Comparison of ENCODE assay signal across 9 cellular contexts in genomic region chr11:95147364-95147905, GRCh38. TPM values are rescaled to one million over a fixed set of nuclear protein-coding genes. Genes with fewer than 3 reads are reported as not detected.
A peak's percentile ranks its signal among the peaks of the same experiment; 100 is the strongest.
DNase-seq lines count a peak whose midpoint lies in the region; ATAC-seq, FAIRE-seq and TF ChIP-seq lines count a peak whose summit lies in the region.
"Had no signal": no experiment of that assay in that cellular context is flagged by ENCODE, and none has a peak within 500 bp of the region (broad histone marks: within the 10 kb centered on the region; RNA-seq: fewer than 3 reads in every experiment).

No MANE protein-coding gene starts in this region.

- intact Hi-C loops in HepG2 (cut with micrococcal nuclease; ENCODE audit: unreplicated experiment) (loop anchor here (10.0 kb wide), 1 partner anchor 173 kb away; the partner anchor contains the start of genes CWC15 and KDM4D), natural killer cell (cut with micrococcal nuclease) (no loop called here)

- H3K27me3 ChIP-seq in HepG2 (ENCODE audit: control insufficient read depth in 1 of 2, insufficient read depth in 2 of 2, low read length in 2 of 2), result no peaks in the 10 kb centered on the region; a peak in 2 of 5 replicates

- H2AFZ ChIP-seq in HepG2 (ENCODE audit: low read length), result no peak overlapping the region

- POLR2A ChIA-PET in HepG2 (lab: Yijun Ruan, JAX), result interaction anchor here (2.9 kb wide), 1 partner anchor 80 kb away, joined by 14 read pairs; the partner anchor contains the start of gene SRSF8

- FAIRE-seq in HepG2 (lab: Jason Lieb, UNC), result no peak

- H3K27ac Mint-ChIP-seq in natural killer cell, result no peak overlapping the region

- BruUV-seq in HepG2 (replicated peaks; lab: Mats Ljungman, UMichigan), result no TSS peak

- no peaks in the 10 kb centered on the region for H4K20me1 ChIP-seq in HepG2 (ENCODE audit: insufficient read depth, low read length)

- DNase-seq in ACHN (peak; percentile 61), HUDEP-2 (lab: John Stamatoyannopoulos, UW; ENCODE audit: unreplicated experiment in 76 of 76) (peak in 74 of 76 experiments; percentile 10 to 90 (median 68)), astrocyte of the cerebellum (ENCODE audit: low read depth) (peak; percentile 68), HepG2 (ENCODE audit: low spot score) (peak; percentile 14), NCI-H187 treated with DMSO at 0.1 percent for 48 hours (lab: John Stamatoyannopoulos, UW) (no peak), natural killer cell (no peak), NCI-H146 treated with DMSO at 0.1 percent for 48 hours (lab: John Stamatoyannopoulos, UW; ENCODE audit: unreplicated experiment) (no peak)

- in situ Hi-C loops in ACHN (cut with HindIII; ENCODE audit: low pct_ligation_motif_present, low pct_unique_long_range_greater_than_20kb, low sequenced_read_pairs), result no loop called here
- in situ Hi-C loops in astrocyte of the cerebellum (cut with HindIII; ENCODE audit: low sequenced_read_pairs), result no loop called here
- in situ Hi-C loops in HepG2 (cut with HindIII; ENCODE audit: extremely low pct_ligation_motif_present, low pct_unique_long_range_greater_than_20kb), result loop anchor here (25.0 kb wide), 1 partner anchor 535 kb away; no protein-coding TSS in a partner anchor

- TF ChIP-seq CTCF in astrocyte of the cerebellum (IDR thresholded peaks at IDR 0.05; ENCODE audit: low read depth, low read length, missing control alignments) (no peak), HepG2 (CRISPR knock-in tag; IDR thresholded peaks at IDR 0.05) (no peak), natural killer cell (IDR thresholded peaks at IDR 0.05) (no peak)

- no peaks in the 10 kb centered on the region for H3K9me3 Mint-ChIP-seq in natural killer cell

- peaks cover 9 to 22% of the 10 kb centered on the region in 2 donors for H3K4me1 Mint-ChIP-seq in natural killer cell

- no peaks in the 10 kb centered on the region for H3K36me3 ChIP-seq in HepG2 (replicated peaks in 1 of 2; ENCODE audit: control insufficient read depth in 1 of 2, insufficient read depth in 2 of 2, low read length in 2 of 2)

- H3K9me3 ChIP-seq in HepG2 (ENCODE audit: low read length), result no peaks in the 10 kb centered on the region

- H3K36me3 Mint-ChIP-seq in natural killer cell, result no peaks in the 10 kb centered on the region

- TF ChIP-seq EP300 in HepG2 (IDR thresholded peaks at IDR 0.05; ENCODE audit: low read depth in 2 of 2, low read length in 2 of 2), result no peak
- no peak for TF ChIP-seq EP300 in HepG2 (CRISPR knock-in tag; IDR thresholded peaks at IDR 0.05; ENCODE audit: borderline replicate concordance)

- no peak for ATAC-seq in HepG2
- ATAC-seq in HG03439 (IDR thresholded peaks at IDR 0.05; ENCODE audit: unreplicated experiment), result no peak
- no peak for ATAC-seq in natural killer cell

- peaks cover 44% of the 10 kb centered on the region for H3K4me1 ChIP-seq in HepG2 (ENCODE audit: insufficient read depth, low read length)

- H3K4me3 ChIP-seq in astrocyte of the cerebellum (ENCODE audit: low read depth, low read length) (no peak overlapping the region), HepG2 (replicated peaks in 1 of 3; ENCODE audit: insufficient read depth in 1 of 3, low read depth in 2 of 3, low read length in 3 of 3) (no peak overlapping the region)

- CTCF ChIA-PET in HepG2 (lab: Yijun Ruan, JAX; ENCODE audit: low intra/inter-chr PET ratio, low total read pairs), result no interaction called here

- H3K27ac ChIP-seq in HepG2 (ENCODE audit: extremely low read length, insufficient read depth, low read length), result no peak overlapping the region
- H3K27ac ChIP-seq: KMS-11 had no signal

- H3K79me2 ChIP-seq in HepG2 (ENCODE audit: insufficient read depth, low read length), result no peaks in the 10 kb centered on the region

- H3K4me2 ChIP-seq in HepG2 (ENCODE audit: low read depth, low read length), result no peak overlapping the region
- H3K4me2 ChIP-seq: KMS-11 had no signal

- WGBS in HepG2 (ENCODE audit: low lambda C conversion rate), result 50% methylated on average over 4 of the region's 4 CpGs

- TF ChIP-seq POLR2A in HepG2 (IDR thresholded peaks at IDR 0.05; ENCODE audit: insufficient read depth in 1 of 2, low read depth in 2 of 2, low read length in 2 of 2), result no peak

- no peak overlapping the region for H3K9ac ChIP-seq in HepG2 (ENCODE audit: insufficient read depth, low read depth, low read length)
- H3K9ac ChIP-seq: KMS-11 had no signal

- no peak for TF ChIP-seq RAD21 in HepG2 (CRISPR knock-in tag; IDR thresholded peaks at IDR 0.05)

- H3K4me3 Mint-ChIP-seq in natural killer cell, result no peak overlapping the region

- H3K27me3 Mint-ChIP-seq in natural killer cell (ENCODE audit: low read depth in 2 of 2), result peaks cover 27 to 42% of the 10 kb centered on the region in 2 donors

TF ChIP-seq in HepG2, 621 proteins besides CTCF, POLR2A, EP300 and RAD21:
- TF ChIP-seq ARID3A (IDR thresholded peaks at IDR 0.05; ENCODE audit: low read depth, low read length) (no peak), MAFF (IDR thresholded peaks at IDR 0.05; ENCODE audit: low read depth, low read length) (peak; percentile 90), ZNF234 (CRISPR knock-in tag; conservative IDR thresholded peaks at IDR 0.05) (no peak), FOSL2 (CRISPR knock-in tag; IDR thresholded peaks at IDR 0.05) (peak; percentile 89), ZNF547 (CRISPR knock-in tag; IDR thresholded peaks at IDR 0.05) (no peak), MAFK (conservative IDR thresholded peaks at IDR 0.05 in 1 of 2, IDR thresholded peaks at IDR 0.05 in 1 of 2; ENCODE audit: low read length in 2 of 2) (peak; percentile 85 to 86), ATF3 (CRISPR knock-in tag; IDR thresholded peaks at IDR 0.05) (peak; percentile 23; the same call in 1 of the 2 replicates), ZNF296 (CRISPR knock-in tag; conservative IDR thresholded peaks at IDR 0.05) (no peak)
TF ChIP-seq in HepG2: peak in this region for 4.

RNA-seq across cellular contexts. Expression of gene ENDOD1, which starts 57.8 kb away (rescaled TPM):
- total RNA-seq in HepG2 (2016; rRNA removed; fragmentation: Illumina TruSeq; extraction: Trizol) (4.3 and 6.8 TPM in 2 replicates), natural killer cell (10 to 100 TPM; 10.1 to 15.5 (median 14.0) TPM)
- 0.30 and 0.62 TPM in 2 replicates for total RNA-seq in HepG2 (2016; cell fraction: cytosol; rRNA removed; fragmentation: Illumina TruSeq; extraction: Trizol; ENCODE audit: low read depth)
- 4.0 and 6.7 TPM in 2 replicates for total RNA-seq in HepG2 (2016; cell fraction: insoluble cytoplasmic fraction; rRNA removed; fragmentation: Illumina TruSeq; extraction: Trizol)
- 2.4 and 3.2 TPM in 2 replicates for total RNA-seq in HepG2 (2016; cell fraction: membrane; rRNA removed; fragmentation: Illumina TruSeq; extraction: Trizol)
- total RNA-seq in HepG2 (2016; cell fraction: nucleus; rRNA removed; fragmentation: Illumina TruSeq; extraction: Trizol), result 5.9 and 7.0 TPM in 2 replicates
- 2.0 and 2.1 TPM in 2 replicates for polyA plus RNA-seq in HepG2 (2011; rRNA removed)
- polyA plus RNA-seq in HepG2 (2011; cell fraction: cytosol; rRNA removed), result 1.7 and 2.3 TPM in 2 replicates
- 0.72 and 1.2 TPM in 2 replicates for polyA plus RNA-seq in HepG2 (2011; cell fraction: nucleus; rRNA removed)
- 2.1 and 2.3 TPM in 2 replicates for polyA plus RNA-seq in HepG2 (2012)
- polyA plus RNA-seq in HepG2 (2016; cell fraction: cytosol; fragmentation: Illumina TruSeq; extraction: Trizol; ENCODE audit: low read depth), result 0.43 and 0.46 TPM in 2 replicates
- polyA plus RNA-seq in HepG2 (2016; cell fraction: insoluble cytoplasmic fraction; fragmentation: Illumina TruSeq; extraction: Trizol; ENCODE audit: low read depth), result 2.3 and 3.0 TPM in 2 replicates
- polyA plus RNA-seq in HepG2 (2016; cell fraction: membrane; fragmentation: Illumina TruSeq; extraction: Trizol; ENCODE audit: low read depth), result 1.1 and 1.3 TPM in 2 replicates
- 5.2 and 5.9 TPM in 2 replicates for polyA plus RNA-seq in HepG2 (2016; cell fraction: nucleus; fragmentation: Illumina TruSeq; extraction: Trizol; ENCODE audit: insufficient read depth, low read depth)
- polyA minus RNA-seq in HepG2 (2011; rRNA and poly(A)+ RNA removed; ENCODE audit: low replicate concordance), result 2.9 and 4.8 TPM in 2 replicates
- 3.1 and 3.2 TPM in 2 replicates for polyA minus RNA-seq in HepG2 (2011; cell fraction: cytosol; rRNA and poly(A)+ RNA removed)
- 2.2 and 3.5 TPM in 2 replicates for polyA minus RNA-seq in HepG2 (2011; cell fraction: nucleus; rRNA and poly(A)+ RNA removed)

Comparison
In these comparisons a context has a peak if more than half of its experiments do, and no peak if none do; other contexts are left out.
1. DNase-seq: peak in ACHN (single experiment), HUDEP-2 (74 of 76), astrocyte of the cerebellum (single experiment) and HepG2 (single experiment); none in NCI-H187 treated with DMSO at 0.1 percent for 48 hours (single experiment), natural killer cell (single experiment) and NCI-H146 treated with DMSO at 0.1 percent for 48 hours (single experiment).